1 cellular context compared by ENCODE assay signal in the genomic region with DNA sequence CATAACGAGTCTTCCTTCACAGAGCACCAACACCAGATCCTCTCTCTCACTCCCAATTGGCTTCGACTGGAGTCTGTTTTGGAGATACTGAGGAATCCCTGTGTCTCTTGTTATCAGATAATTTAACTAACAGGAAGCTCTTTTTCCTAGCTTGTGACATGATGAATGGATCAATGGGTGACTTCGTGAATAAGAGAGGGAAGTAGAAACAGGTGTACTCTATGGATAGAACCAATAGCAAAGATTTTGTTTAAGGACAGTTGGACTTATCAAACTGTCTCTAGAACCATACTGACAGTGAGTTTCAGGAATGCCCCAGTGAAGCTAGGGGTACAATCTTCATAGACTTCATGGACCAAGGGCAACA.
TF ChIP-seq lines count a peak whose summit lies in the region.

No MANE protein-coding gene starts in this region.

TF ChIP-seq in SK-N-SH treated with all-trans-retinoic acid at 6 μM for 48 hours, 23 proteins besides CTCF, POLR2A, EP300 and RAD21 (continued from another document):
- TF ChIP-seq, protein P1, sequence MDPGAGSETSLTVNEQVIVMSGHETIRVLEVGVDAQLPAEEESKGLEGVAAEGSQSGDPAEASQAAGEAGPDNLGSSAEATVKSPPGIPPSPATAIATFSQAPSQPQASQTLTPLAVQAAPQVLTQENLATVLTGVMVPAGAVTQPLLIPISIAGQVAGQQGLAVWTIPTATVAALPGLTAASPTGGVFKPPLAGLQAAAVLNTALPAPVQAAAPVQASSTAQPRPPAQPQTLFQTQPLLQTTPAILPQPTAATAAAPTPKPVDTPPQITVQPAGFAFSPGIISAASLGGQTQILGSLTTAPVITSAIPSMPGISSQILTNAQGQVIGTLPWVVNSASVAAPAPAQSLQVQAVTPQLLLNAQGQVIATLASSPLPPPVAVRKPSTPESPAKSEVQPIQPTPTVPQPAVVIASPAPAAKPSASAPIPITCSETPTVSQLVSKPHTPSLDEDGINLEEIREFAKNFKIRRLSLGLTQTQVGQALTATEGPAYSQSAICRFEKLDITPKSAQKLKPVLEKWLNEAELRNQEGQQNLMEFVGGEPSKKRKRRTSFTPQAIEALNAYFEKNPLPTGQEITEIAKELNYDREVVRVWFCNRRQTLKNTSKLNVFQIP (CRISPR knock-in tag; IDR thresholded peaks at IDR 0.05; ENCODE audit: borderline replicate concordance, low read depth) = no peak
- TF ChIP-seq ARNTL (CRISPR knock-in tag; IDR thresholded peaks at IDR 0.05; ENCODE audit: borderline replicate concordance, low read depth) (no peak), ZFP30 (CRISPR knock-in tag; IDR thresholded peaks at IDR 0.05) (no peak), ZC3H10 (CRISPR knock-in tag; IDR thresholded peaks at IDR 0.05) (no peak)
- TF ChIP-seq, protein P2, sequence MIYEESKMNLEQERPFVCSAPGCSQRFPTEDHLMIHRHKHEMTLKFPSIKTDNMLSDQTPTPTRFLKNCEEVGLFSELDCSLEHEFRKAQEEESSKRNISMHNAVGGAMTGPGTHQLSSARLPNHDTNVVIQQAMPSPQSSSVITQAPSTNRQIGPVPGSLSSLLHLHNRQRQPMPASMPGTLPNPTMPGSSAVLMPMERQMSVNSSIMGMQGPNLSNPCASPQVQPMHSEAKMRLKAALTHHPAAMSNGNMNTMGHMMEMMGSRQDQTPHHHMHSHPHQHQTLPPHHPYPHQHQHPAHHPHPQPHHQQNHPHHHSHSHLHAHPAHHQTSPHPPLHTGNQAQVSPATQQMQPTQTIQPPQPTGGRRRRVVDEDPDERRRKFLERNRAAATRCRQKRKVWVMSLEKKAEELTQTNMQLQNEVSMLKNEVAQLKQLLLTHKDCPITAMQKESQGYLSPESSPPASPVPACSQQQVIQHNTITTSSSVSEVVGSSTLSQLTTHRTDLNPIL (CRISPR knock-in tag; IDR thresholded peaks at IDR 0.05; ENCODE audit: low read depth) = no peak
- TF ChIP-seq, protein P3, sequence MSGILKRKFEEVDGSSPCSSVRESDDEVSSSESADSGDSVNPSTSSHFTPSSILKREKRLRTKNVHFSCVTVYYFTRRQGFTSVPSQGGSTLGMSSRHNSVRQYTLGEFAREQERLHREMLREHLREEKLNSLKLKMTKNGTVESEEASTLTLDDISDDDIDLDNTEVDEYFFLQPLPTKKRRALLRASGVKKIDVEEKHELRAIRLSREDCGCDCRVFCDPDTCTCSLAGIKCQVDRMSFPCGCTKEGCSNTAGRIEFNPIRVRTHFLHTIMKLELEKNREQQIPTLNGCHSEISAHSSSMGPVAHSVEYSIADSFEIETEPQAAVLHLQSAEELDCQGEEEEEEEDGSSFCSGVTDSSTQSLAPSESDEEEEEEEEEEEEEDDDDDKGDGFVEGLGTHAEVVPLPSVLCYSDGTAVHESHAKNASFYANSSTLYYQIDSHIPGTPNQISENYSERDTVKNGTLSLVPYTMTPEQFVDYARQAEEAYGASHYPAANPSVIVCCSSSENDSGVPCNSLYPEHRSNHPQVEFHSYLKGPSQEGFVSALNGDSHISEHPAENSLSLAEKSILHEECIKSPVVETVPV (CRISPR knock-in tag; IDR thresholded peaks at IDR 0.05) = no peak
